Comparison of ENCODE assay signal across 16 cellular contexts in the genomic region with DNA sequence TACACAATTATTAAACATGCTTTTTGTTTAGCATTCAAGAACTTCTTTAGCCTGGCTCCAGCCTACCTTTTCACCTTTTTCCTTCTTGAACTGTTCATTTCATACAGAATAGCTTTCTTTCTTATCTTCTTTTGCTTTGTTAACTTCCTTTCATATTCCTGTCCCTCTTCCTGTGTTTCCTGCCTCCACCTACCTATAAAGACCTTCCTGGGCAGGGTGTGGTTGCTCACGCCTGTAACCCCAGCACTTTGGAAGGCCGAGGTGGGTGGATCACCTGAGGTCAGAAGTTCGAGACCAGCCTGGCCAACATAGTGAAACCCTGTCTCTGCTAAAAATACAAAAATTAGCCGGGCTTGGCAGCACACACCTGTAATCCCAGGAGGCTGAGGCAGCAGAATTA. TPM values are rescaled to one million over a fixed set of nuclear protein-coding genes. Genes with fewer than 3 reads are reported as not detected.
DNase-seq lines count a peak whose midpoint lies in the region; ATAC-seq, FAIRE-seq and TF ChIP-seq lines count a peak whose summit lies in the region.
"Had no signal": no experiment of that assay in that cellular context is flagged by ENCODE, and none has a peak within 500 bp of the region (broad histone marks: within the 10 kb centered on the region; RNA-seq: fewer than 3 reads in every experiment).

No MANE protein-coding gene starts in this region.

- no peaks in the 10 kb centered on the region for H3K4me1 ChIP-seq in K562 (replicated peaks in 1 of 2; ENCODE audit: control insufficient read depth in 2 of 2, insufficient read depth in 2 of 2, low read length in 2 of 2)
- H3K4me1 ChIP-seq: Caco-2 had no signal

- CTCF ChIA-PET in K562 (lab: Yijun Ruan, JAX; ENCODE audit: low intra/inter-chr PET ratio), result no interaction called here

- TF ChIP-seq CTCF in HFFc6 (IDR thresholded peaks at IDR 0.05) (no peak), K562 (IDR thresholded peaks at IDR 0.05 in 2 of 3, conservative IDR thresholded peaks at IDR 0.05 in 1 of 3; ENCODE audit: insufficient read depth in 2 of 3, low read depth in 1 of 3, low read length in 3 of 3) (no peak), progenitor cell of endocrine pancreas (IDR thresholded peaks at IDR 0.05; ENCODE audit: unreplicated experiment) (no peak)

- BruUV-seq in K562 (replicated peaks; lab: Mats Ljungman, UMichigan), result no TSS peak

- no peaks in the 10 kb centered on the region for H3K9me3 ChIP-seq in K562 (replicated peaks; ENCODE audit: control insufficient read depth, insufficient read depth, low read depth, low read length)
- H3K9me3 ChIP-seq: Caco-2, esophagus muscularis mucosa had no signal

- TF ChIP-seq RAD21 in K562 (CRISPR knock-in tag; conservative IDR thresholded peaks at IDR 0.05 in 1 of 2, IDR thresholded peaks at IDR 0.05 in 1 of 2), result no peak

- POLR2A ChIA-PET in K562 (lab: Yijun Ruan, JAX), result interaction anchor here (0.8 to 5.8 kb wide), 2 partner anchors 9 to 15 kb away, joined by 3 to 41 read pairs; no protein-coding TSS in a partner anchor

- TF ChIP-seq POLR2A in K562 (conservative IDR thresholded peaks at IDR 0.05), result 0 out of 2 replicates have a peak, but pooled peaks have one; percentile 16

- FAIRE-seq in K562 (lab: Jason Lieb, UNC), result no peak
- FAIRE-seq: A204.1, TTC549 had no signal

- WGBS in K562 (ENCODE audit: insufficient coverage, low coverage, missing lambda C conversion rate), result 79% methylated on average over 3 of the region's 4 CpGs

- H3K4me2 ChIP-seq in K562 (ENCODE audit: insufficient read depth, low read length), result no peak overlapping the region

- peaks cover 51% of the 10 kb centered on the region for H3K36me3 Mint-ChIP-seq in T-helper 2 cell treated with Interferon-gamma antibody and Interleukin-4, amounts not matched to agents 5 μg/mL and 100 μg/mL, for 36 hours (ENCODE audit: low read depth)
- peaks cover 31% of the 10 kb centered on the region for H3K36me3 Mint-ChIP-seq in HFFc6 (ENCODE audit: low read depth)
- peaks cover 25% of the 10 kb centered on the region for H3K36me3 Mint-ChIP-seq in progenitor cell of endocrine pancreas (ENCODE audit: insufficient read depth)

- H3K36me3 ChIP-seq in K562 (ENCODE audit: control insufficient read depth, insufficient read depth, low read length), result peaks cover 95% of the 10 kb centered on the region

- H3K27me3 ChIP-seq in K562 (ENCODE audit: control insufficient read depth in 2 of 2, insufficient read depth in 2 of 2, low read length in 2 of 2), result no peaks in the 10 kb centered on the region
- H3K27me3 ChIP-seq: esophagus muscularis mucosa had no signal

- no peaks in the 10 kb centered on the region for H3K9me3 Mint-ChIP-seq in T-helper 2 cell treated with Interferon-gamma antibody and Interleukin-4, amounts not matched to agents 5 μg/mL and 100 μg/mL, for 36 hours
- H3K9me3 Mint-ChIP-seq in HFFc6 (no peaks in the 10 kb centered on the region), progenitor cell of endocrine pancreas (ENCODE audit: low read depth) (no peaks in the 10 kb centered on the region)

- H3K79me2 ChIP-seq in K562 (ENCODE audit: control insufficient read depth, insufficient read depth, low read length), result peaks cover 85% of the 10 kb centered on the region

- TF ChIP-seq EP300 in K562 (IDR thresholded peaks at IDR 0.05; ENCODE audit: low read length), result no peak

- ATAC-seq in K562, result no peak
- ATAC-seq: Right ventricle myocardium inferior had no signal

- H2AFZ ChIP-seq in K562 (ENCODE audit: low read depth, low read length), result no peak overlapping the region

- no peak overlapping the region for H3K4me3 ChIP-seq in K562
- H3K4me3 ChIP-seq: coronary artery, esophagus muscularis mucosa had no signal

- intact Hi-C loops in K562 (cut with micrococcal nuclease), result loop anchor here (5.0 kb wide), 1 partner anchor 77 kb away; no protein-coding TSS in a partner anchor

- DNase-seq in T-helper 2 cell treated with Interferon-gamma antibody and Interleukin-4, amounts not matched to agents 5 μg/mL and 100 μg/mL, for 36 hours (ENCODE audit: low spot score), result no peak
- no peak for DNase-seq in T-helper 2 cell
- no peak for DNase-seq in HFFc6
- no peak for DNase-seq in K562 (ENCODE audit: extremely low read depth in 1 of 4, low spot score in 3 of 4)
- DNase-seq in progenitor cell of endocrine pancreas (ENCODE audit: low spot score, unreplicated experiment), result no peak
- no peak for DNase-seq in NCI-H2196 treated with DMSO at 0.1 percent for 48 hours (lab: John Stamatoyannopoulos, UW; ENCODE audit: unreplicated experiment)
- no peak for DNase-seq in COR-L47 (lab: John Stamatoyannopoulos, UW)
- DNase-seq in superior temporal gyrus (ENCODE audit: extremely low spot score), result no peak
- DNase-seq: Caco-2, GF-D8, kidney glomerular epithelial cell had no signal

- peaks cover 14% of the 10 kb centered on the region for H4K20me1 ChIP-seq in K562 (replicated peaks; ENCODE audit: control insufficient read depth, insufficient read depth, low read length)

- H3K4me3 Mint-ChIP-seq in T-helper 2 cell treated with Interferon-gamma antibody and Interleukin-4, amounts not matched to agents 5 μg/mL and 100 μg/mL, for 36 hours, result no peak overlapping the region
- peak overlapping the region; percentile 60 for H3K4me3 Mint-ChIP-seq in HFFc6
- H3K4me3 Mint-ChIP-seq in progenitor cell of endocrine pancreas (ENCODE audit: low read depth), result no peak overlapping the region

- in situ Hi-C loops in K562 (cut with MboI), result no loop called here

- no peak overlapping the region for H3K9ac ChIP-seq in K562 (ENCODE audit: insufficient read depth in 1 of 2, low read depth in 2 of 2, low read length in 2 of 2)

- H3K9me1 ChIP-seq in K562 (ENCODE audit: control insufficient read depth, insufficient read depth, low read length), result no peaks in the 10 kb centered on the region

- H3K27me3 Mint-ChIP-seq in T-helper 2 cell treated with Interferon-gamma antibody and Interleukin-4, amounts not matched to agents 5 μg/mL and 100 μg/mL, for 36 hours (ENCODE audit: low read depth), result no peaks in the 10 kb centered on the region
- H3K27me3 Mint-ChIP-seq in HFFc6 (ENCODE audit: insufficient read depth), result no peaks in the 10 kb centered on the region
- H3K27me3 Mint-ChIP-seq in progenitor cell of endocrine pancreas, result no peaks in the 10 kb centered on the region

- peaks cover 18% of the 10 kb centered on the region for H3K4me1 Mint-ChIP-seq in T-helper 2 cell treated with Interferon-gamma antibody and Interleukin-4, amounts not matched to agents 5 μg/mL and 100 μg/mL, for 36 hours (ENCODE audit: low read depth)
- H3K4me1 Mint-ChIP-seq in HFFc6 (ENCODE audit: low read depth), result peaks cover 63% of the 10 kb centered on the region
- peaks cover 4% of the 10 kb centered on the region for H3K4me1 Mint-ChIP-seq in progenitor cell of endocrine pancreas (ENCODE audit: low read depth)

- peak overlapping the region; percentile 2 for H3K27ac Mint-ChIP-seq in T-helper 2 cell treated with Interferon-gamma antibody and Interleukin-4, amounts not matched to agents 5 μg/mL and 100 μg/mL, for 36 hours
- H3K27ac Mint-ChIP-seq in HFFc6 (peak overlapping the region; percentile 57; the same call in 1 of the 2 replicates), progenitor cell of endocrine pancreas (peak overlapping the region; percentile 85)

- H3K27ac ChIP-seq in K562 (ENCODE audit: extremely low read depth, low read depth, low read length), result no peak overlapping the region
- H3K27ac ChIP-seq: coronary artery had no signal

RNA-seq across cellular contexts. Expression of a gene that starts 22.9 kb away (rescaled TPM):
- total RNA-seq in HFFc6 (2021; fragmentation: NEBNext Ultra II Directional; extraction: Animal tissue kit (Norgen Biotek cat#: 25700)), result 100 to 1,000 TPM; 275 to 313 (median 300) TPM
- 130 and 461 TPM in 2 replicates for total RNA-seq in K562 (2011; cell fraction: chromatin; rRNA removed; ENCODE audit: low replicate concordance)
- 84.2 and 92.2 TPM in 2 replicates for total RNA-seq in K562 (2011; cell fraction: nucleolus; rRNA removed)
- 188 and 293 TPM in 2 replicates for total RNA-seq in K562 (2011; cell fraction: nucleoplasm; rRNA removed)
- total RNA-seq in K562 (2014; rRNA removed), result 216 and 244 TPM in 2 replicates
- total RNA-seq in K562 (2014; rRNA removed; fragmentation: Illumina TruSeq; extraction: Trizol), result 226 and 247 TPM in 2 replicates
- 237 and 246 TPM in 2 replicates for total RNA-seq in K562 (2015; rRNA removed; fragmentation: Illumina TruSeq; extraction: Trizol)
- 252 and 263 TPM in 2 replicates for total RNA-seq in K562 (2021)
- polyA plus RNA-seq in K562 (2011; rRNA removed), result 255 and 269 TPM in 2 replicates
- polyA plus RNA-seq in K562 (2011; cell fraction: cytosol; rRNA removed), result 244 and 252 TPM in 2 replicates
- 170 and 222 TPM in 2 replicates for polyA plus RNA-seq in K562 (2011; cell fraction: nucleus; rRNA removed)
- 154 and 186 TPM in 2 replicates for polyA plus RNA-seq in K562 (2012)
- 235 and 271 TPM in 2 replicates for polyA plus RNA-seq in K562 (2014; fragmentation: Illumina TruSeq; extraction: Trizol)
- 10 to 100 TPM; 49.6 to 51.8 TPM for polyA plus RNA-seq in K562 (2014; fragmentation: Nextera tagmentation; extraction: Ambion mirVana)
- polyA plus RNA-seq in K562 (2014; rRNA removed), result 181 and 188 TPM in 2 replicates
- polyA minus RNA-seq in K562 (2011; rRNA and poly(A)+ RNA removed), result 519 and 530 TPM in 2 replicates
- 168 and 225 TPM in 2 replicates for polyA minus RNA-seq in K562 (2011; cell fraction: cytosol; rRNA and poly(A)+ RNA removed)
- 89.8 and 158 TPM in 2 replicates for polyA minus RNA-seq in K562 (2011; cell fraction: nucleus; rRNA and poly(A)+ RNA removed)
- total RNA-seq in progenitor cell of endocrine pancreas, result 317 and 325 TPM in 2 replicates

RNA-seq across cellular contexts. Expression of a gene that starts 31.0 kb away (rescaled TPM):
- 10 to 100 TPM; 46.9 to 61.2 (median 54.9) TPM for total RNA-seq in HFFc6 (2021; fragmentation: NEBNext Ultra II Directional; extraction: Animal tissue kit (Norgen Biotek cat#: 25700))
- 165 and 174 TPM in 2 replicates for total RNA-seq in K562 (2011; cell fraction: chromatin; rRNA removed; ENCODE audit: low replicate concordance)
- total RNA-seq in K562 (2011; cell fraction: nucleolus; rRNA removed), result 86.5 and 93.6 TPM in 2 replicates
- total RNA-seq in K562 (2011; cell fraction: nucleoplasm; rRNA removed), result 106 and 112 TPM in 2 replicates
- total RNA-seq in K562 (2014; rRNA removed), result 59.5 and 68.0 TPM in 2 replicates
- 69.0 and 71.1 TPM in 2 replicates for total RNA-seq in K562 (2014; rRNA removed; fragmentation: Illumina TruSeq; extraction: Trizol)
- 91.3 and 92.9 TPM in 2 replicates for total RNA-seq in K562 (2015; rRNA removed; fragmentation: Illumina TruSeq; extraction: Trizol)
- total RNA-seq in K562 (2021), result 125 and 127 TPM in 2 replicates
- 86.3 and 96.5 TPM in 2 replicates for polyA plus RNA-seq in K562 (2011; rRNA removed)
- 79.8 and 93.3 TPM in 2 replicates for polyA plus RNA-seq in K562 (2011; cell fraction: cytosol; rRNA removed)
- polyA plus RNA-seq in K562 (2011; cell fraction: nucleus; rRNA removed), result 120 and 143 TPM in 2 replicates
- polyA plus RNA-seq in K562 (2012), result 54.7 and 77.0 TPM in 2 replicates
- 91.3 and 98.2 TPM in 2 replicates for polyA plus RNA-seq in K562 (2014; fragmentation: Illumina TruSeq; extraction: Trizol)
- polyA plus RNA-seq in K562 (2014; fragmentation: Nextera tagmentation; extraction: Ambion mirVana), result 100 to 1,000 TPM in 1 of 2 experiments, 10 to 100 TPM in 1; 55.4 to 122 TPM
- polyA plus RNA-seq in K562 (2014; rRNA removed), result 62.4 and 73.4 TPM in 2 replicates
- polyA minus RNA-seq in K562 (2011; rRNA and poly(A)+ RNA removed), result 131 and 145 TPM in 2 replicates
- polyA minus RNA-seq in K562 (2011; cell fraction: cytosol; rRNA and poly(A)+ RNA removed), result 100 and 108 TPM in 2 replicates
- polyA minus RNA-seq in K562 (2011; cell fraction: nucleus; rRNA and poly(A)+ RNA removed), result 60.0 and 82.5 TPM in 2 replicates
- 59.2 and 64.5 TPM in 2 replicates for total RNA-seq in progenitor cell of endocrine pancreas

Comparison
In these comparisons a context has a peak if more than half of its experiments do, and no peak if none do; other contexts are left out.
1. H3K27ac Mint-ChIP-seq: peak in every context shown above with its lines; median percentile 85 in progenitor cell of endocrine pancreas; 57 in HFFc6; 2 in T-helper 2 cell treated with Interferon-gamma antibody and Interleukin-4, amounts not matched to agents 5 μg/mL and 100 μg/mL, for 36 hours.